ENCODE assay signal across 13 cellular contexts in the genomic region with DNA sequence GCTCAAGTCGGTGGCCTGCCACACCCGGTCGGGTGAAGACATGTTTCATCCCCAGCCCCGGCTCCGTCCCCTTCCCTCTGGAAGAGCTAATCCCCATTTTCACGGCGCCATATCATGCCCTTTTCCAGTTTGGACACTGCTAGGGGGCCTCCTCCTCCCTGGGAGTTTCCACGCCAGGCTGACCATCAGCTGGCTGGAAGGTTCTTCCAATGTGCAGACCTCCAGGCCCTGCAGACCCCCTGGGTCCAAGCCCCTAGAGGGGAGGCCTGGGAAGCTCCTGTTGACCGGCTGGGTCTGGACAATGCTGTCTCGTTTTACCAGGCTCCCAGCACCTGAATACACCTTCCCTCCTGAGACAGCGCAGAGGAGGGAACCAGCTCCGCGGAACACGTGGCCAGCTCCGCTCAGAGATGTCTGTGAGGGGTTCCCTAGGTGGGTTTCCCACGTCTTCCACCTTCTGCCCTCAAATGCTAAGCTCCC. TPM values are rescaled to one million over a fixed set of nuclear protein-coding genes. Genes with fewer than 3 reads are reported as not detected.
A peak's percentile ranks its signal among the peaks of the same experiment; 100 is the strongest.
DNase-seq lines count a peak whose midpoint lies in the region; ATAC-seq and TF ChIP-seq lines count a peak whose summit lies in the region.
"Had no signal": no experiment of that assay in that cellular context is flagged by ENCODE, and none has a peak within 500 bp of the region (broad histone marks: within the 10 kb centered on the region; RNA-seq: fewer than 3 reads in every experiment).

No MANE protein-coding gene starts in this region.

- H2BK12ac ChIP-seq in trophoblast cell (ENCODE audit: low read length): no peak overlapping the region

- H2BK120ac ChIP-seq in trophoblast cell (ENCODE audit: insufficient read depth, low read length, poor library complexity): no peak overlapping the region

- H3K4ac ChIP-seq in trophoblast cell (ENCODE audit: low read depth, low read length): no peak overlapping the region

- no peaks in the 10 kb centered on the region for H3K36me3 ChIP-seq in ACC112 (ENCODE audit: insufficient read depth, low read length)
- H3K36me3 ChIP-seq in PC-3 (ENCODE audit: low read depth, low read length): no peaks in the 10 kb centered on the region
- peaks cover 0 to 57% of the 10 kb centered on the region in 2 donors for H3K36me3 ChIP-seq in gastroesophageal sphincter
- H3K36me3 ChIP-seq in trophoblast cell (ENCODE audit: control insufficient read depth in 1 of 2, insufficient read depth in 2 of 2, low read length in 2 of 2): no peaks in the 10 kb centered on the region
- H3K36me3 ChIP-seq: prostate gland, transverse colon had no signal

- no peak overlapping the region for H2AK5ac ChIP-seq in trophoblast cell (ENCODE audit: low read length)

- H3K27me3 ChIP-seq in ACC112 (ENCODE audit: insufficient read depth, low read length): no peaks in the 10 kb centered on the region
- no peaks in the 10 kb centered on the region for H3K27me3 ChIP-seq in PC-3 (ENCODE audit: low read length)
- H3K27me3 ChIP-seq in gastroesophageal sphincter: no peaks in the 10 kb centered on the region
- no peaks in the 10 kb centered on the region for H3K27me3 ChIP-seq in trophoblast cell (ENCODE audit: insufficient read depth, low read length)
- H3K27me3 ChIP-seq: dorsolateral prefrontal cortex, transverse colon had no signal

- 67% methylated on average over 8 of the region's 16 CpGs; no CpG with 5 or more reads in 1 of the 2 donors for WGBS in gastroesophageal sphincter (ENCODE audit: low coverage in 1 of 2), 2 donors
- WGBS in trophoblast cell (ENCODE audit: extremely low coverage, insufficient coverage, insufficient read length): no CpG with 5 or more reads among the region's 16 CpGs

- H3K36me3 Mint-ChIP-seq in activated naive CD4-positive, alpha-beta T cell treated with anti-CD3 and anti-CD28 coated beads for 36 hours (ENCODE audit: low read depth): no peaks in the 10 kb centered on the region
- H3K36me3 Mint-ChIP-seq: activated naive CD4-positive, alpha-beta T cell treated with anti-CD3 and anti-CD28 coated beads, Interleukin-2, amount 50 U/mL, for 24 hours had no signal

- H3K79me1 ChIP-seq in trophoblast cell (ENCODE audit: low read length): peaks cover 2% of the 10 kb centered on the region

- H3K9me3 Mint-ChIP-seq in activated naive CD4-positive, alpha-beta T cell treated with anti-CD3 and anti-CD28 coated beads for 36 hours: no peaks in the 10 kb centered on the region
- H3K9me3 Mint-ChIP-seq: activated naive CD4-positive, alpha-beta T cell treated with anti-CD3 and anti-CD28 coated beads, Interleukin-2, amount 50 U/mL, for 24 hours; T-cell had no signal

- H3K4me2 ChIP-seq in PC-3 (ENCODE audit: low read length) (peak overlapping the region; percentile 32), trophoblast cell (ENCODE audit: low read length) (no peak overlapping the region)

- no peaks in the 10 kb centered on the region for H3K9me2 ChIP-seq in PC-3 (replicated peaks; ENCODE audit: low read length)

- CTCF ChIA-PET in PC-3 (lab: Charles Lee): interaction anchor here (0.7 to 2.3 kb wide), 9 partner anchors 8 to 219 kb away, joined by 3 to 42 read pairs (median 5); a partner anchor contains a TSS
- CTCF ChIA-PET in activated naive CD4-positive, alpha-beta T cell treated with anti-CD3 and anti-CD28 coated beads for 36 hours (lab: Charles Lee): interaction anchor here (0.6 to 2.8 kb wide), 27 partner anchors 9 to 751 kb away, joined by 3 to 32 read pairs (median 4); a partner anchor contains a TSS

- H3K27me3 Mint-ChIP-seq in activated naive CD4-positive, alpha-beta T cell treated with anti-CD3 and anti-CD28 coated beads for 36 hours (ENCODE audit: low read depth): no peaks in the 10 kb centered on the region
- H3K27me3 Mint-ChIP-seq: activated naive CD4-positive, alpha-beta T cell treated with anti-CD3 and anti-CD28 coated beads, Interleukin-2, amount 50 U/mL, for 24 hours had no signal

- no peak overlapping the region for H4K8ac ChIP-seq in trophoblast cell (ENCODE audit: low read depth, low read length)

- H4K12ac ChIP-seq in trophoblast cell (ENCODE audit: low read depth, low read length): no peak overlapping the region

- H3K4me3 Mint-ChIP-seq in activated naive CD4-positive, alpha-beta T cell treated with anti-CD3 and anti-CD28 coated beads for 36 hours: no peak overlapping the region
- H3K4me3 Mint-ChIP-seq: activated naive CD4-positive, alpha-beta T cell treated with anti-CD3 and anti-CD28 coated beads, Interleukin-2, amount 50 U/mL, for 24 hours; T-cell had no signal

- DNase-seq in PC-3: no peak
- DNase-seq in posterior vena cava (ENCODE audit: low spot score): peak; percentile 64
- DNase-seq in T1000 (lab: John Stamatoyannopoulos, UW): no peak
- DNase-seq in trophoblast cell: no peak
- DNase-seq in NCI-H1417 treated with DMSO at 0.1 percent for 48 hours (lab: John Stamatoyannopoulos, UW): no peak
- DNase-seq in activated naive CD4-positive, alpha-beta T cell treated with anti-CD3 and anti-CD28 coated beads for 36 hours: no peak

- no peak for TF ChIP-seq EP300 in gastroesophageal sphincter (IDR thresholded peaks at IDR 0.05)

- peaks cover 4% of the 10 kb centered on the region for H3K4me1 Mint-ChIP-seq in activated naive CD4-positive, alpha-beta T cell treated with anti-CD3 and anti-CD28 coated beads for 36 hours (ENCODE audit: low read depth)

- no peak overlapping the region for H4K91ac ChIP-seq in trophoblast cell (ENCODE audit: low read depth, low read length)

- no peaks in the 10 kb centered on the region for H3K79me2 ChIP-seq in ACC112 (ENCODE audit: control insufficient read depth, insufficient read depth, low read length, unreplicated experiment)
- H3K79me2 ChIP-seq in PC-3 (ENCODE audit: low read length): no peaks in the 10 kb centered on the region
- H3K79me2 ChIP-seq in trophoblast cell (ENCODE audit: control insufficient read depth, insufficient read depth, low read length, poor library complexity): no peaks in the 10 kb centered on the region

- no peak; the same call in 1 of the 2 replicates for ATAC-seq in PC-3
- ATAC-seq in gastroesophageal sphincter: peak; percentile 16

- no peak overlapping the region for H3K14ac ChIP-seq in trophoblast cell (ENCODE audit: low read length)

- H2BK5ac ChIP-seq in trophoblast cell (ENCODE audit: low read depth, low read length, poor library complexity): no peak overlapping the region

- TF ChIP-seq POLR2A in gastroesophageal sphincter (IDR thresholded peaks at IDR 0.05): no peak

- H4K20me1 ChIP-seq in PC-3 (ENCODE audit: low read length): no peaks in the 10 kb centered on the region

- intact Hi-C loops in PC-3 (cut with micrococcal nuclease) (loop anchor here (1.0 to 5.0 kb wide), 2 partner anchors 35 to 220 kb away; no protein-coding TSS in a partner anchor), posterior vena cava (cut with DNase I) (loop anchor here in 1 of 2 donors (5.0 kb wide), 1 partner anchor 400 kb away; a partner anchor contains a TSS)
- intact Hi-C loops in activated naive CD4-positive, alpha-beta T cell treated with anti-CD3 and anti-CD28 coated beads for 36 hours (cut with micrococcal nuclease): loop anchor here (1.0 to 2.0 kb wide), 4 partner anchors 35 to 250 kb away; no protein-coding TSS in a partner anchor

- H3K23ac ChIP-seq in trophoblast cell (ENCODE audit: low read length): no peak overlapping the region

- H3K4me1 ChIP-seq in ACC112 (ENCODE audit: control insufficient read depth, insufficient read depth, low read length, unreplicated experiment): peaks cover 13% of the 10 kb centered on the region
- peaks cover 35% of the 10 kb centered on the region for H3K4me1 ChIP-seq in PC-3 (ENCODE audit: insufficient read depth, low read length)
- H3K4me1 ChIP-seq in gastroesophageal sphincter: peaks cover 0 to 26% (median 0%) of the 10 kb centered on the region in 3 donors
- H3K4me1 ChIP-seq in trophoblast cell (ENCODE audit: control insufficient read depth in 1 of 2, insufficient read depth in 2 of 2, low read length in 2 of 2): peaks cover 15 to 21% of the 10 kb centered on the region in 2 experiments
- H3K4me1 ChIP-seq: transverse colon had no signal

- H3K27ac Mint-ChIP-seq in activated naive CD4-positive, alpha-beta T cell treated with anti-CD3 and anti-CD28 coated beads for 36 hours: no peak overlapping the region
- H3K27ac Mint-ChIP-seq: activated naive CD4-positive, alpha-beta T cell treated with anti-CD3 and anti-CD28 coated beads, Interleukin-2, amount 50 U/mL, for 24 hours; T-cell had no signal

- no peaks in the 10 kb centered on the region for H3K9me3 ChIP-seq in PC-3 (ENCODE audit: low read length)
- no peaks in the 10 kb centered on the region for H3K9me3 ChIP-seq in gastroesophageal sphincter
- H3K9me3 ChIP-seq in trophoblast cell (ENCODE audit: insufficient read depth, low read depth, low read length): peaks cover 2% of the 10 kb centered on the region
- H3K9me3 ChIP-seq: prostate gland, transverse colon had no signal

- no peaks in the 10 kb centered on the region for H3F3A ChIP-seq in PC-3 (ENCODE audit: low read length, unreplicated experiment)

- H3K9ac ChIP-seq in PC-3 (ENCODE audit: low read length) (peak overlapping the region; percentile 18; the same call in 1 of the 2 replicates), trophoblast cell (ENCODE audit: low read length) (no peak overlapping the region)

- peak; percentile 23; the same call in 1 of the 2 replicates for TF ChIP-seq CTCF in PC-3 (conservative IDR thresholded peaks at IDR 0.05; ENCODE audit: low read depth, low read length)
- no peak for TF ChIP-seq CTCF in gastroesophageal sphincter (IDR thresholded peaks at IDR 0.05)

- no TSS peak for BruUV-seq in PC-3 (replicated peaks; lab: Mats Ljungman, UMichigan)

- POLR2A ChIA-PET in PC-3 (lab: Charles Lee; ENCODE audit: unreplicated experiment): interaction anchor here (0.6 kb wide), 1 partner anchor 22 kb away, joined by 5 read pairs; no protein-coding TSS in a partner anchor

- no peak overlapping the region for H3K18ac ChIP-seq in trophoblast cell (ENCODE audit: low read length)

- H2AFZ ChIP-seq in ACC112 (ENCODE audit: low read length, unreplicated experiment): peak overlapping the region; percentile 80
- peak overlapping the region; percentile 51; the same call in 1 of the 2 replicates for H2AFZ ChIP-seq in PC-3 (ENCODE audit: low read length)
- no peak overlapping the region for H2AFZ ChIP-seq in trophoblast cell (ENCODE audit: insufficient read depth, low read length, poor library complexity)

- no peak overlapping the region for H3K4me3 ChIP-seq in ACC112 (ENCODE audit: low read depth, low read length)
- no peak overlapping the region for H3K4me3 ChIP-seq in PC-3 (ENCODE audit: low read length)
- H3K4me3 ChIP-seq in gastroesophageal sphincter: no peak overlapping the region
- H3K4me3 ChIP-seq in trophoblast cell (ENCODE audit: low read depth, low read length): no peak overlapping the region
- H3K4me3 ChIP-seq: prostate gland, transverse colon had no signal

- H3K27ac ChIP-seq in ACC112 (ENCODE audit: low read depth, low read length): peak overlapping the region; percentile 82
- peak overlapping the region; percentile 58 for H3K27ac ChIP-seq in PC-3 (ENCODE audit: low read length)
- H3K27ac ChIP-seq in gastroesophageal sphincter: peak overlapping the region in 3 of 4 donors; percentile 69 to 75 (median 74)
- H3K27ac ChIP-seq in trophoblast cell (ENCODE audit: low read depth, low read length): no peak overlapping the region
- H3K27ac ChIP-seq: dorsolateral prefrontal cortex, transverse colon had no signal

RNA-seq across cellular contexts. Expression of a gene that starts 44.7 kb away (rescaled TPM):
- total RNA-seq in PC-3 (2014; rRNA removed) (114 and 153 TPM in 2 replicates), gastroesophageal sphincter (100 to 1,000 TPM in 2 of 4 donors, 10 to 100 TPM in 2; 87.0 to 125 (median 104) TPM), posterior vena cava (10 to 100 TPM; 48.3 to 55.4 TPM)
- 85.2 and 95.7 TPM in 2 replicates for polyA plus RNA-seq in trophoblast cell (2013)
- 10 to 100 TPM; 77.9 to 80.5 TPM for total RNA-seq in activated naive CD4-positive, alpha-beta T cell treated with anti-CD3 and anti-CD28 coated beads for 36 hours
